Comparison of ENCODE assay signal across 9 cellular contexts in the genomic region with DNA sequence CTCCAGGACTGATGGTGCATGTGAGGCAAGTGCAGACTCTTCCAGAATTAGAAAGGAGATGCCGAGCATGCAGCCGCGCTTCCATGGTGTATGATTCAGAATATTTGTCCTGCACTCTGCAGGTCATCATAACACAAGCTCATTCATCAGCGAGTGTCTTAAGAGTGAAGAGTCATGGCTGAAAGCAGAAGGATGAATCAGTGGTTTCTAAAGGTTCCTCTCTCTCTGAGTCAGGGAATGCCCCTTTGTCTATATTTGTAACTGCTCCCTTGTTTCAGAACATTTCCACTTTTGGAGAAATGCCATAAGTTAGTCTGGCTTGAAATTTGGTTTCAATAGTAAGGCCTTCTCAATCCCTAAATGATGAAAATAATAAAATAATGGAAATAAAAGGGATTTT.
DNase-seq lines count a peak whose midpoint lies in the region; ATAC-seq and TF ChIP-seq lines count a peak whose summit lies in the region.
"Had no signal": no experiment of that assay in that cellular context is flagged by ENCODE, and none has a peak within 500 bp of the region (broad histone marks: within the 10 kb centered on the region; RNA-seq: fewer than 3 reads in every experiment).

No MANE protein-coding gene starts in this region.

- H3K4me1 ChIP-seq in OCI-LY3 (ENCODE audit: low read length) = peaks cover 47% of the 10 kb centered on the region

- no peak overlapping the region for H2AFZ ChIP-seq in OCI-LY3 (ENCODE audit: low read depth, low read length)

- no peaks in the 10 kb centered on the region for H3K79me2 ChIP-seq in OCI-LY3 (ENCODE audit: low read length)

- peak overlapping the region; percentile 96 for H3K4me2 ChIP-seq in OCI-LY3 (ENCODE audit: low read length)

- TF ChIP-seq CTCF in OCI-LY3 (IDR thresholded peaks at IDR 0.05; ENCODE audit: low read depth, low read length) = no peak

- peak overlapping the region; percentile 54; the same call in 1 of the 2 replicates for H3K9ac ChIP-seq in OCI-LY3 (ENCODE audit: low read length)

- ATAC-seq in GM18858 (IDR thresholded peaks at IDR 0.05; ENCODE audit: unreplicated experiment) (peak; percentile 97), HG02759 (IDR thresholded peaks at IDR 0.05; ENCODE audit: unreplicated experiment) (peak; percentile 93)

- no peaks in the 10 kb centered on the region for H3K9me3 ChIP-seq in OCI-LY3 (ENCODE audit: insufficient read depth, low read length)
- H3K9me3 ChIP-seq: neutrophil had no signal

- no peaks in the 10 kb centered on the region for H3K27me3 ChIP-seq in OCI-LY3 (ENCODE audit: low read depth, low read length)
- H3K27me3 ChIP-seq: neutrophil had no signal

- DNase-seq in glomerular visceral epithelial cell (ENCODE audit: extremely low spot score) (peak; percentile 76), iPS-NIHi7 (ENCODE audit: extremely low spot score) (no peak), NCI-H82 treated with DMSO at 0.1 percent for 48 hours (lab: John Stamatoyannopoulos, UW; ENCODE audit: unreplicated experiment) (no peak), GF-D8 (lab: John Stamatoyannopoulos, UW) (no peak)
- no peak for DNase-seq in activated CD8-positive, alpha-beta memory T cell treated with anti-CD3 and anti-CD28 coated beads, Interleukin-2, amount 50 U/mL, for 4 hours

- H3K36me3 ChIP-seq in OCI-LY3 (replicated peaks; ENCODE audit: low read depth, low read length) = no peaks in the 10 kb centered on the region
- H3K36me3 ChIP-seq: neutrophil had no signal

- no peaks in the 10 kb centered on the region for H4K20me1 ChIP-seq in OCI-LY3 (ENCODE audit: insufficient read depth, low read length)

- peak overlapping the region; percentile 53 for H3K27ac ChIP-seq in OCI-LY3 (ENCODE audit: low read length)
- H3K27ac ChIP-seq: neutrophil had no signal

- H3K4me3 ChIP-seq in OCI-LY3 (ENCODE audit: low read length) = peak overlapping the region; percentile 72
